ENCODE assay signal across 12 cellular contexts in genomic region chr7:48085942-48086341, GRCh38. TPM values are rescaled to one million over a fixed set of nuclear protein-coding genes. Genes with fewer than 3 reads are reported as not detected.
DNase-seq lines count a peak whose midpoint lies in the region; ATAC-seq, FAIRE-seq and TF ChIP-seq lines count a peak whose summit lies in the region.
"Had no signal": no experiment of that assay in that cellular context is flagged by ENCODE, and none has a peak within 500 bp of the region (broad histone marks: within the 10 kb centered on the region; RNA-seq: fewer than 3 reads in every experiment).

No MANE protein-coding gene starts in this region.

- POLR2A ChIA-PET in CD8-positive, alpha-beta memory T cell (lab: Charles Lee) = interaction anchor here (0.8 to 1.0 kb wide), 2 partner anchors 24 to 94 kb away, joined by 3 to 6 read pairs; no protein-coding TSS in a partner anchor

- peak overlapping the region; percentile 91 to 98 (median 97) for H3K27ac Mint-ChIP-seq in CD8-positive, alpha-beta memory T cell
- H3K27ac Mint-ChIP-seq in astrocyte (ENCODE audit: unreplicated experiment) = peak overlapping the region; percentile 96

- CTCF ChIA-PET in CD8-positive, alpha-beta memory T cell (lab: Charles Lee) = interaction anchor here (1.1 to 10.1 kb wide), 3 partner anchors 10 to 95 kb away, joined by 3 to 70 read pairs (median 4); no protein-coding TSS in a partner anchor

- peaks cover 65 to 75% (median 69%) of the 10 kb centered on the region in 3 donors for H3K4me1 Mint-ChIP-seq in CD8-positive, alpha-beta memory T cell
- peaks cover 54% of the 10 kb centered on the region for H3K4me1 Mint-ChIP-seq in astrocyte (ENCODE audit: low read depth, unreplicated experiment)

- TF ChIP-seq CTCF in MM.1S (IDR thresholded peaks at IDR 0.05; ENCODE audit: low read length) (no peak), astrocyte (IDR thresholded peaks at IDR 0.05; ENCODE audit: insufficient read depth, low read depth, low read length) (no peak)

- FAIRE-seq in astrocyte (lab: Jason Lieb, UNC) (no peak), HTR-8/SVneo (lab: Jason Lieb, UNC) (no peak)

- no peaks in the 10 kb centered on the region for H4K20me1 ChIP-seq in MM.1S (ENCODE audit: insufficient read depth, low read length)
- H4K20me1 ChIP-seq in astrocyte (ENCODE audit: insufficient read depth, low read length) = no peaks in the 10 kb centered on the region

- H3K36me3 Mint-ChIP-seq in CD8-positive, alpha-beta memory T cell = peaks cover under 1 to 16% (median 5%) of the 10 kb centered on the region in 3 donors
- H3K36me3 Mint-ChIP-seq in astrocyte (ENCODE audit: low read depth, unreplicated experiment) = no peaks in the 10 kb centered on the region

- H3K27ac ChIP-seq in CD8-positive, alpha-beta memory T cell (ENCODE audit: low read depth, low read length) = peak overlapping the region; percentile 35
- H3K27ac ChIP-seq in MM.1S (ENCODE audit: low read length) (no peak overlapping the region), astrocyte (ENCODE audit: low read depth, low read length) (no peak overlapping the region)

- ATAC-seq in GM18498 (IDR thresholded peaks at IDR 0.05; ENCODE audit: unreplicated experiment) = no peak
- ATAC-seq: left colon had no signal

- no peaks in the 10 kb centered on the region for H3K9me2 ChIP-seq in MM.1S (replicated peaks; ENCODE audit: insufficient read depth, low read length)

- no peak for DNase-seq in CD8-positive, alpha-beta memory T cell
- no peak for DNase-seq in MM.1S
- DNase-seq in astrocyte (ENCODE audit: low read depth) = no peak
- no peak for DNase-seq in NCI-H1436 treated with DMSO at 0.1 percent for 48 hours (lab: John Stamatoyannopoulos, UW)
- no peak for DNase-seq in HTR-8/SVneo (ENCODE audit: insufficient read length, low spot score)
- DNase-seq in GM19238 (ENCODE audit: insufficient read length, low spot score) = no peak
- DNase-seq: left colon, NCI-H2227 treated with DMSO at 0.1 percent for 48 hours, SIG-M5 had no signal

- H3K4me3 ChIP-seq in CD8-positive, alpha-beta memory T cell (ENCODE audit: low read length) = no peak overlapping the region
- H3K4me3 ChIP-seq in MM.1S (ENCODE audit: low read length) = no peak overlapping the region
- no peak overlapping the region for H3K4me3 ChIP-seq in astrocyte (ENCODE audit: insufficient read depth, low read depth, low read length)
- no peak overlapping the region for H3K4me3 ChIP-seq in skeletal muscle satellite cell (ENCODE audit: low read length)

- peak overlapping the region in 5 of 7 donors; percentile 22 to 83 (median 68) for H3K4me3 Mint-ChIP-seq in CD8-positive, alpha-beta memory T cell
- no peak overlapping the region for H3K4me3 Mint-ChIP-seq in astrocyte (ENCODE audit: unreplicated experiment)

- no peaks in the 10 kb centered on the region for H3K27me3 Mint-ChIP-seq in CD8-positive, alpha-beta memory T cell
- no peaks in the 10 kb centered on the region for H3K27me3 Mint-ChIP-seq in astrocyte (ENCODE audit: low read depth, unreplicated experiment)

- no peak overlapping the region for H3K9ac ChIP-seq in MM.1S (ENCODE audit: low read length)
- H3K9ac ChIP-seq in astrocyte (ENCODE audit: low read length) = peak overlapping the region; percentile 41
- peak overlapping the region; percentile 48 for H3K9ac ChIP-seq in skeletal muscle satellite cell (ENCODE audit: low read depth, low read length)

- H3K4me1 ChIP-seq in CD8-positive, alpha-beta memory T cell (ENCODE audit: insufficient read depth, low read length) = peaks cover 69% of the 10 kb centered on the region
- peaks cover 36% of the 10 kb centered on the region for H3K4me1 ChIP-seq in MM.1S (ENCODE audit: low read length)
- peaks cover 63% of the 10 kb centered on the region for H3K4me1 ChIP-seq in astrocyte (ENCODE audit: insufficient read depth, low read length)
- peaks cover 63% of the 10 kb centered on the region for H3K4me1 ChIP-seq in skeletal muscle satellite cell (ENCODE audit: control insufficient read depth, insufficient read depth, low read length)

- H3K79me2 ChIP-seq in MM.1S (ENCODE audit: low read length) (peaks cover 10% of the 10 kb centered on the region), astrocyte (ENCODE audit: insufficient read depth, low read length) (peaks cover 17% of the 10 kb centered on the region)

- H2AFZ ChIP-seq in MM.1S (ENCODE audit: low read length) = 0 out of 2 replicates have a peak overlapping the region, but pooled peaks have one; percentile 0
- H2AFZ ChIP-seq in astrocyte (ENCODE audit: low read depth, low read length) = no peak overlapping the region

- H3F3A ChIP-seq in MM.1S (ENCODE audit: insufficient read depth, low read length) = peaks cover 36% of the 10 kb centered on the region

- H3K4me2 ChIP-seq in MM.1S (ENCODE audit: low read depth, low read length) = no peak overlapping the region
- peak overlapping the region; percentile 74 for H3K4me2 ChIP-seq in astrocyte (ENCODE audit: low read length)
- H3K4me2 ChIP-seq in skeletal muscle satellite cell (ENCODE audit: low read length) = peak overlapping the region; percentile 40

- no peaks in the 10 kb centered on the region for H3K27me3 ChIP-seq in CD8-positive, alpha-beta memory T cell (ENCODE audit: insufficient read depth, low read length, poor library complexity, severe bottlenecking)
- H3K27me3 ChIP-seq in MM.1S (replicated peaks; ENCODE audit: insufficient read depth, low read length) (no peaks in the 10 kb centered on the region), astrocyte (ENCODE audit: insufficient read depth, low read length) (no peaks in the 10 kb centered on the region), skeletal muscle satellite cell (ENCODE audit: control insufficient read depth, insufficient read depth, low read length) (no peaks in the 10 kb centered on the region)

- H3K36me3 ChIP-seq in CD8-positive, alpha-beta memory T cell (ENCODE audit: insufficient read depth, low read length) = no peaks in the 10 kb centered on the region
- H3K36me3 ChIP-seq in MM.1S (replicated peaks; ENCODE audit: insufficient read depth, low read length) (no peaks in the 10 kb centered on the region), astrocyte (ENCODE audit: insufficient read depth, low read length) (no peaks in the 10 kb centered on the region), skeletal muscle satellite cell (ENCODE audit: insufficient read depth, low read length) (peaks cover 4% of the 10 kb centered on the region)

- no peaks in the 10 kb centered on the region for H3K9me3 ChIP-seq in CD8-positive, alpha-beta memory T cell (ENCODE audit: low read length)
- H3K9me3 ChIP-seq in MM.1S (replicated peaks; ENCODE audit: insufficient read depth, low read length) = no peaks in the 10 kb centered on the region
- no peaks in the 10 kb centered on the region for H3K9me3 ChIP-seq in astrocyte (ENCODE audit: insufficient read depth, low read depth, low read length)
- no peaks in the 10 kb centered on the region for H3K9me3 ChIP-seq in skeletal muscle satellite cell (replicated peaks; ENCODE audit: low read length)

- no peaks in the 10 kb centered on the region for H3K9me3 Mint-ChIP-seq in CD8-positive, alpha-beta memory T cell
- peaks cover 1% of the 10 kb centered on the region for H3K9me3 Mint-ChIP-seq in astrocyte (ENCODE audit: unreplicated experiment)

RNA-seq across cellular contexts. Expression of gene UPP1, which starts 3.1 kb away (rescaled TPM):
- 10 to 100 TPM; 92.3 to 93.1 TPM for total RNA-seq in CD8-positive, alpha-beta memory T cell
- 106 TPM for polyA plus RNA-seq in CD8-positive, alpha-beta memory T cell
- total RNA-seq in astrocyte = 33.6 and 54.2 TPM in 2 replicates
- total RNA-seq in skeletal muscle satellite cell (2012; rRNA removed) = 30.4 and 31.7 TPM in 2 replicates

RNA-seq across cellular contexts. Expression of gene C7orf57, which starts 50.6 kb away (rescaled TPM):
- under 1 TPM; 0.66 to 0.92 TPM for total RNA-seq in CD8-positive, alpha-beta memory T cell
- polyA plus RNA-seq in CD8-positive, alpha-beta memory T cell = not detected
- not detected in 2 replicates for total RNA-seq in astrocyte
- total RNA-seq in skeletal muscle satellite cell (2012; rRNA removed) = not detected in 2 replicates
- total RNA-seq: left colon had no signal

RNA-seq across cellular contexts. Expression of gene SUN3, which starts 57.0 kb away (rescaled TPM):
- not detected for total RNA-seq in CD8-positive, alpha-beta memory T cell
- not detected for polyA plus RNA-seq in CD8-positive, alpha-beta memory T cell
- not detected in 2 replicates for total RNA-seq in astrocyte
- not detected in 2 replicates for total RNA-seq in skeletal muscle satellite cell (2012; rRNA removed)
- total RNA-seq: left colon, pulmonary artery endothelial cell had no signal
